ENCODE assay signal across 7 cellular contexts in genomic region chr13:73060251-73061160, GRCh38. TPM values are rescaled to one million over a fixed set of nuclear protein-coding genes. Genes with fewer than 3 reads are reported as not detected.
DNase-seq lines count a peak whose midpoint lies in the region; ATAC-seq, FAIRE-seq and TF ChIP-seq lines count a peak whose summit lies in the region.

No MANE protein-coding gene starts in this region.

- peaks cover 3 to 13% of the 10 kb centered on the region in 2 experiments; a peak in 4 of 5 replicates for H3K4me1 ChIP-seq in K562 (replicated peaks in 1 of 2; ENCODE audit: control insufficient read depth in 2 of 2, insufficient read depth in 2 of 2, low read length in 2 of 2)

- H2AFZ ChIP-seq in K562 (ENCODE audit: low read depth, low read length) = no peak overlapping the region

- no peak overlapping the region for H3K27ac ChIP-seq in K562 (ENCODE audit: extremely low read depth, low read depth, low read length)

- no peaks in the 10 kb centered on the region for H3K36me3 ChIP-seq in K562 (ENCODE audit: control insufficient read depth, insufficient read depth, low read length)

- TF ChIP-seq CTCF in NB4 (IDR thresholded peaks at IDR 0.05; ENCODE audit: low read depth, low read length) (no peak), K562 (IDR thresholded peaks at IDR 0.05 in 2 of 3, conservative IDR thresholded peaks at IDR 0.05 in 1 of 3; ENCODE audit: insufficient read depth in 2 of 3, low read depth in 1 of 3, low read length in 3 of 3) (no peak)

- H3K9me1 ChIP-seq in K562 (ENCODE audit: control insufficient read depth, insufficient read depth, low read length) = no peaks in the 10 kb centered on the region

- TF ChIP-seq EP300 in K562 (IDR thresholded peaks at IDR 0.05; ENCODE audit: low read length) = no peak

- peak; percentile 19 for FAIRE-seq in K562 (lab: Jason Lieb, UNC)

- TSS peak; percentile 41 for BruUV-seq in K562 (replicated peaks; lab: Mats Ljungman, UMichigan)

- H3K9me3 ChIP-seq in K562 (replicated peaks; ENCODE audit: control insufficient read depth, insufficient read depth, low read depth, low read length) = no peaks in the 10 kb centered on the region; the same call in 1 of the 2 replicates

- H3K4me2 ChIP-seq in K562 (ENCODE audit: insufficient read depth, low read length) = no peak overlapping the region

- CTCF ChIA-PET in K562 (lab: Yijun Ruan, JAX; ENCODE audit: low intra/inter-chr PET ratio) = no interaction called here

- WGBS in K562 (ENCODE audit: insufficient coverage, low coverage, missing lambda C conversion rate) = 64% methylated on average over 22 of the region's 26 CpGs

- in situ Hi-C loops in K562 (cut with MboI) = no loop called here

- intact Hi-C loops in K562 (cut with micrococcal nuclease) = no loop called here

- H3K9ac ChIP-seq in K562 (ENCODE audit: insufficient read depth in 1 of 2, low read depth in 2 of 2, low read length in 2 of 2) = no peak overlapping the region

- peak; percentile 51 for DNase-seq in GM04503 (ENCODE audit: low read depth)
- peak; percentile 17 for DNase-seq in NB4 (ENCODE audit: low read depth)
- peak in 2 of 4 experiments; percentile 12 to 31 for DNase-seq in K562 (ENCODE audit: extremely low read depth in 1 of 4, low spot score in 3 of 4)
- peak; percentile 56 for DNase-seq in kidney glomerular epithelial cell (lab: John Stamatoyannopoulos, UW)
- peak; percentile 74 for DNase-seq in stromal cell of bone marrow (ENCODE audit: low read depth)
- DNase-seq in cerebellar nuclear complex (lab: John Stamatoyannopoulos, UW) = no peak

- peaks cover 2 to 5% of the 10 kb centered on the region in 2 experiments; a peak in 3 of 5 replicates for H3K27me3 ChIP-seq in K562 (ENCODE audit: control insufficient read depth in 2 of 2, insufficient read depth in 2 of 2, low read length in 2 of 2)

- TF ChIP-seq RAD21 in K562 (CRISPR knock-in tag; conservative IDR thresholded peaks at IDR 0.05 in 1 of 2, IDR thresholded peaks at IDR 0.05 in 1 of 2) = no peak

- POLR2A ChIA-PET in K562 (lab: Yijun Ruan, JAX) = interaction anchor here (1.1 kb wide), 1 partner anchor 11 kb away, joined by 3 read pairs; no protein-coding TSS in a partner anchor

- ATAC-seq in K562 = no peak
- no peak for ATAC-seq in HG02840 (IDR thresholded peaks at IDR 0.05; ENCODE audit: low FRiP score, unreplicated experiment)

- TF ChIP-seq POLR2A in NB4 (IDR thresholded peaks at IDR 0.05; ENCODE audit: extremely low read depth, insufficient read length) (no peak), K562 (conservative IDR thresholded peaks at IDR 0.05) (no peak)

- peak overlapping the region; percentile 29 for H3K4me3 ChIP-seq in NB4 (ENCODE audit: low read depth, low read length)
- no peak overlapping the region for H3K4me3 ChIP-seq in K562

- no peaks in the 10 kb centered on the region for H4K20me1 ChIP-seq in K562 (replicated peaks; ENCODE audit: control insufficient read depth, insufficient read depth, low read length)

- no peaks in the 10 kb centered on the region for H3K79me2 ChIP-seq in K562 (ENCODE audit: control insufficient read depth, insufficient read depth, low read length)

TF ChIP-seq in K562, 482 proteins besides CTCF, POLR2A, EP300 and RAD21:
- no peak for TF ChIP-seq ZBTB33 (CRISPR knock-in tag; IDR thresholded peaks at IDR 0.05)
- no peak for TF ChIP-seq MYBL2 (IDR thresholded peaks at IDR 0.05; ENCODE audit: low read depth)
- no peak for TF ChIP-seq MYBL2 (CRISPR knock-in tag; IDR thresholded peaks at IDR 0.05; ENCODE audit: borderline replicate concordance)
- no peak for TF ChIP-seq PBX2 (CRISPR knock-in tag; IDR thresholded peaks at IDR 0.05; ENCODE audit: low read depth)
- TF ChIP-seq PBX2 (tag; conservative IDR thresholded peaks at IDR 0.05; ENCODE audit: low read depth) = peak; percentile 54
- TF ChIP-seq KDM1A (IDR thresholded peaks at IDR 0.05) = 0 out of 4 replicates have a peak, but pooled peaks of 1 of the 2 experiments have one; percentile 9
- TF ChIP-seq HMBOX1 (IDR thresholded peaks at IDR 0.05) = peak; percentile 22; the same call in 1 of the 2 replicates
- TF ChIP-seq BRCA1 (IDR thresholded peaks at IDR 0.05) = 0 out of 2 replicates have a peak, but pooled peaks have one; percentile 24
- TF ChIP-seq BRCA1 (CRISPR knock-in tag; IDR thresholded peaks at IDR 0.05) = no peak
- TF ChIP-seq DPF2 (IDR thresholded peaks at IDR 0.05) = peak; percentile 20; the same call in 1 of the 2 replicates
- peak; percentile 47; the same call in 1 of the 2 replicates for TF ChIP-seq NFE2 (IDR thresholded peaks at IDR 0.05; ENCODE audit: low read depth)
- peak; percentile 49 for TF ChIP-seq MAFG (tag; conservative IDR thresholded peaks at IDR 0.05)
- TF ChIP-seq ZNF316 (IDR thresholded peaks at IDR 0.05) = 0 out of 2 replicates have a peak, but pooled peaks have one; percentile 7
- TF ChIP-seq GATAD2A (IDR thresholded peaks at IDR 0.05) = no peak

RNA-seq across cellular contexts. Expression of gene KLF5, which starts 1.7 kb away (rescaled TPM):
- total RNA-seq in K562 (2011; cell fraction: chromatin; rRNA removed; ENCODE audit: low replicate concordance) = 0.74 and 1.1 TPM in 2 replicates
- total RNA-seq in K562 (2011; cell fraction: nucleolus; rRNA removed) = 0.26 and 0.67 TPM in 2 replicates
- 0.84 and 1.3 TPM in 2 replicates for total RNA-seq in K562 (2011; cell fraction: nucleoplasm; rRNA removed)
- 0.32 and 0.41 TPM in 2 replicates for total RNA-seq in K562 (2014; rRNA removed)
- total RNA-seq in K562 (2014; rRNA removed; fragmentation: Illumina TruSeq; extraction: Trizol) = 0.51 and 0.69 TPM in 2 replicates
- 0.23 and 0.36 TPM in 2 replicates for total RNA-seq in K562 (2015; rRNA removed; fragmentation: Illumina TruSeq; extraction: Trizol)
- 0.58 and 0.74 TPM in 2 replicates for total RNA-seq in K562 (2021)
- polyA plus RNA-seq in K562 (2011; rRNA removed) = 1.0 and 2.1 TPM in 2 replicates
- polyA plus RNA-seq in K562 (2011; cell fraction: cytosol; rRNA removed) = 1.7 and 2.7 TPM in 2 replicates
- 1.5 and 2.7 TPM in 2 replicates for polyA plus RNA-seq in K562 (2011; cell fraction: nucleus; rRNA removed)
- 0.56 and 1.5 TPM in 2 replicates for polyA plus RNA-seq in K562 (2012)
- 0.64 and 1.00 TPM in 2 replicates for polyA plus RNA-seq in K562 (2014; fragmentation: Illumina TruSeq; extraction: Trizol)
- polyA plus RNA-seq in K562 (2014; fragmentation: Nextera tagmentation; extraction: Ambion mirVana) = under 1 TPM; 0.17 to 0.18 TPM
- polyA plus RNA-seq in K562 (2014; rRNA removed) = 0.29 and 0.30 TPM in 2 replicates
- 0.98 and 3.1 TPM in 2 replicates for polyA minus RNA-seq in K562 (2011; rRNA and poly(A)+ RNA removed)
- polyA minus RNA-seq in K562 (2011; cell fraction: cytosol; rRNA and poly(A)+ RNA removed) = 0.95 and 5.6 TPM in 2 replicates
- 1.5 and 3.3 TPM in 2 replicates for polyA minus RNA-seq in K562 (2011; cell fraction: nucleus; rRNA and poly(A)+ RNA removed)

Comparison
In these comparisons a context has a peak if more than half of its experiments do, and no peak if none do; other contexts are left out.
1. DNase-seq: peak in GM04503 (single experiment), NB4 (single experiment), kidney glomerular epithelial cell (single experiment) and stromal cell of bone marrow (single experiment); none in cerebellar nuclear complex (0 of 2).